17 cellular contexts compared by ENCODE assay signal in genomic region chr19:43285626-43286025, GRCh38. TPM values are rescaled to one million over a fixed set of nuclear protein-coding genes. Genes with fewer than 3 reads are reported as not detected.
"Had no signal": no experiment of that assay in that cellular context is flagged by ENCODE, and none has a peak within 500 bp of the region (broad histone marks: within the 10 kb centered on the region; RNA-seq: fewer than 3 reads in every experiment).

No MANE protein-coding gene starts in this region.

RNA-seq across cellular contexts. Expression of gene PSG9, which starts 16.3 kb away (rescaled TPM):
- total RNA-seq: activated naive CD4-positive, alpha-beta T cell treated with anti-CD3 and anti-CD28 coated beads for 36 hours; activated naive CD8-positive, alpha-beta T cell treated with anti-CD3 and anti-CD28 coated beads for 36 hours; activated naive CD8-positive, alpha-beta T cell treated with anti-CD3 and anti-CD28 coated beads, Interleukin-2, amount 10 ng/mL, durations not matched to agents 7 days and 5 days; activated T-cell treated with anti-CD3 and anti-CD28 coated beads, Interleukin-2, amount 50 U/mL, for 4 hours; activated T-cell treated with anti-CD3 and anti-CD28 coated beads, Interleukin-2, amount 50 U/mL, for 72 hours; activated T-helper 1 cell treated with anti-CD3 and anti-CD28 coated beads, Interleukin-12 subunit alpha, Interleukin-12 subunit beta, Interleukin-2, Interleukin-4 antibody, amounts not matched to agents 30 ng/mL and 10 ng/mL and 1 ng/mL, durations not matched to agents 14 hours and 24 hours and 36 hours; activated T-helper 2 cell treated with anti-CD3 and anti-CD28 coated beads, Interferon-gamma antibody, Interleukin-2, Interleukin-4, amounts not matched to agents 10 μg/mL and 5 μg/mL and 100 μg/mL, durations not matched to agents 14 hours and 24 hours and 36 hours; adrenal gland; aorta; ascending aorta; body of pancreas; breast epithelium; bronchial epithelial cell; cardiac muscle cell; cardiac septum; cerebellum; chondrocyte had no signal
- polyA plus RNA-seq: adrenal gland, aorta, cardiac muscle cell had no signal
